ENCODE assay signal across 9 cellular contexts in genomic region chr15:90401499-90401898, GRCh38. TPM values are rescaled to one million over a fixed set of nuclear protein-coding genes. Genes with fewer than 3 reads are reported as not detected.
DNase-seq lines count a peak whose midpoint lies in the region; ATAC-seq and TF ChIP-seq lines count a peak whose summit lies in the region.
"Had no signal": no experiment of that assay in that cellular context is flagged by ENCODE, and none has a peak within 500 bp of the region (broad histone marks: within the 10 kb centered on the region; RNA-seq: fewer than 3 reads in every experiment).

No MANE protein-coding gene starts in this region.

- peak overlapping the region; percentile 70 for H3K4me3 ChIP-seq in adipocyte (ENCODE audit: low read length)
- H3K4me3 ChIP-seq: HAP-1 had no signal

- peaks cover 63% of the 10 kb centered on the region for H3K4me1 ChIP-seq in adipocyte (ENCODE audit: control insufficient read depth, insufficient read depth, low read length)

- DNase-seq in activated T-cell treated with anti-CD3 and anti-CD28 coated beads, Interleukin-2, amount 50 U/mL, for 72 hours, result no peak
- DNase-seq in activated T-cell treated with anti-CD3 and anti-CD28 coated beads for 4 hours (no peak), adipocyte (ENCODE audit: low read depth) (no peak), memory B cell (ENCODE audit: low spot score in 2 of 2) (no peak), type B pancreatic cell (ENCODE audit: extremely low spot score, unreplicated experiment) (no peak), globus pallidus (ENCODE audit: low spot score) (no peak)
- no peak for DNase-seq in stimulated activated naive CD4-positive, alpha-beta T cell (lab: John Stamatoyannopoulos, UW)

- no peaks in the 10 kb centered on the region for H3K27me3 ChIP-seq in adipocyte (replicated peaks; ENCODE audit: control insufficient read depth, insufficient read depth, low read length)

- H3K4me3 Mint-ChIP-seq in activated T-cell treated with anti-CD3 and anti-CD28 coated beads, Interleukin-2, amount 50 U/mL, for 72 hours, result peak overlapping the region; percentile 74 to 89
- H3K4me3 Mint-ChIP-seq in memory B cell (peak overlapping the region; percentile 49), type B pancreatic cell (peak overlapping the region; percentile 78)

- TF ChIP-seq CTCF in type B pancreatic cell (conservative IDR thresholded peaks at IDR 0.05), result no peak

- H3K36me3 ChIP-seq in adipocyte (ENCODE audit: control insufficient read depth, insufficient read depth, low read length, severe bottlenecking), result no peaks in the 10 kb centered on the region
- H3K36me3 ChIP-seq: HAP-1 had no signal

- peaks cover 67% of the 10 kb centered on the region for H3K4me1 Mint-ChIP-seq in activated T-cell treated with anti-CD3 and anti-CD28 coated beads, Interleukin-2, amount 50 U/mL, for 72 hours (ENCODE audit: low read depth)
- H3K4me1 Mint-ChIP-seq in memory B cell (peaks cover 32% of the 10 kb centered on the region), type B pancreatic cell (ENCODE audit: unreplicated experiment) (peaks cover 31% of the 10 kb centered on the region)

- peaks cover 2 to 4% of the 10 kb centered on the region in 2 donors for H3K36me3 Mint-ChIP-seq in activated T-cell treated with anti-CD3 and anti-CD28 coated beads, Interleukin-2, amount 50 U/mL, for 72 hours (ENCODE audit: insufficient read depth in 2 of 2)
- H3K36me3 Mint-ChIP-seq in memory B cell (peaks cover 6% of the 10 kb centered on the region), type B pancreatic cell (no peaks in the 10 kb centered on the region)

- no peaks in the 10 kb centered on the region for H3K9me3 ChIP-seq in adipocyte (ENCODE audit: control insufficient read depth, low read length)
- H3K9me3 ChIP-seq: HAP-1 had no signal

- no peaks in the 10 kb centered on the region for H3K9me3 Mint-ChIP-seq in activated T-cell treated with anti-CD3 and anti-CD28 coated beads, Interleukin-2, amount 50 U/mL, for 72 hours
- no peaks in the 10 kb centered on the region for H3K9me3 Mint-ChIP-seq in memory B cell
- H3K9me3 Mint-ChIP-seq in type B pancreatic cell, result no peaks in the 10 kb centered on the region

- peak overlapping the region; percentile 99 for H3K27ac Mint-ChIP-seq in activated T-cell treated with anti-CD3 and anti-CD28 coated beads, Interleukin-2, amount 50 U/mL, for 72 hours
- peak overlapping the region; percentile 99 for H3K27ac Mint-ChIP-seq in memory B cell
- peak overlapping the region; percentile 94 for H3K27ac Mint-ChIP-seq in type B pancreatic cell

- no peak overlapping the region for H3K9ac ChIP-seq in adipocyte (ENCODE audit: low read length)

- no peaks in the 10 kb centered on the region for H3K27me3 Mint-ChIP-seq in activated T-cell treated with anti-CD3 and anti-CD28 coated beads, Interleukin-2, amount 50 U/mL, for 72 hours (ENCODE audit: low read depth)
- H3K27me3 Mint-ChIP-seq in memory B cell (no peaks in the 10 kb centered on the region), type B pancreatic cell (no peaks in the 10 kb centered on the region)

- no peak for ATAC-seq in activated T-cell treated with anti-CD3 and anti-CD28 coated beads, Interleukin-2, amount 50 U/mL, for 72 hours (replicated peaks in 1 of 2)
- ATAC-seq in memory B cell (ENCODE audit: low read depth) (no peak), HG02840 (IDR thresholded peaks at IDR 0.05; ENCODE audit: low FRiP score, unreplicated experiment) (no peak)

RNA-seq across cellular contexts. Expression of gene IQGAP1, which starts 13.5 kb away (rescaled TPM):
- total RNA-seq in activated T-cell treated with anti-CD3 and anti-CD28 coated beads, Interleukin-2, amount 50 U/mL, for 72 hours, result 100 to 1,000 TPM; 177 to 184 TPM
- total RNA-seq in type B pancreatic cell (ENCODE audit: low replicate concordance), result 80.4 and 131 TPM in 2 replicates

RNA-seq across cellular contexts. Expression of gene ZNF774, which starts 49.4 kb away (rescaled TPM):
- total RNA-seq in activated T-cell treated with anti-CD3 and anti-CD28 coated beads, Interleukin-2, amount 50 U/mL, for 72 hours, result 1 to 10 TPM in 1 of 2 donors, under 1 TPM in 1; 0.60 to 2.7 TPM
- total RNA-seq in type B pancreatic cell (ENCODE audit: low replicate concordance), result 4.8 and 5.5 TPM in 2 replicates
